ENCODE assay signal across 8 cellular contexts in genomic region chr12:53344487-53344823, GRCh38. TPM values are rescaled to one million over a fixed set of nuclear protein-coding genes. Genes with fewer than 3 reads are reported as not detected.
DNase-seq lines count a peak whose midpoint lies in the region; ATAC-seq, FAIRE-seq and TF ChIP-seq lines count a peak whose summit lies in the region.

No MANE protein-coding gene starts in this region.

- H3K4me2 ChIP-seq in HepG2 (ENCODE audit: low read depth, low read length) = peak overlapping the region; percentile 94

- no peaks in the 10 kb centered on the region for H3K36me3 Mint-ChIP-seq in activated CD4-positive, alpha-beta T cell treated with anti-CD3 and anti-CD28 coated beads, Interleukin-2, amount 10 ng/mL, durations not matched to agents 7 days and 5 days (ENCODE audit: low read depth)
- no peaks in the 10 kb centered on the region for H3K36me3 Mint-ChIP-seq in activated naive CD8-positive, alpha-beta T cell treated with anti-CD3 and anti-CD28 coated beads, Interleukin-2, amount 50 U/mL, for 24 hours (ENCODE audit: low read depth)

- H3K27ac ChIP-seq in HepG2 (ENCODE audit: extremely low read length, insufficient read depth, low read length) (no peak overlapping the region), thoracic aorta (peak overlapping the region in 1 of 2 donors; percentile 74), foreskin keratinocyte (no peak overlapping the region)

- POLR2A ChIA-PET in activated CD4-positive, alpha-beta T cell treated with anti-CD3 and anti-CD28 coated beads, Interleukin-2, amount 10 ng/mL, durations not matched to agents 7 days and 5 days (lab: Charles Lee) = no interaction called here
- POLR2A ChIA-PET in HepG2 (lab: Yijun Ruan, JAX) = interaction anchor here (0.9 to 2.5 kb wide), 9 partner anchors 20 to 156 kb away, joined by 3 to 23 read pairs (median 6); partner anchors contain the start of genes AAAS, PFDN5, PRR13 and SP1

- no peaks in the 10 kb centered on the region for H3K9me3 Mint-ChIP-seq in activated CD4-positive, alpha-beta T cell treated with anti-CD3 and anti-CD28 coated beads, Interleukin-2, amount 10 ng/mL, durations not matched to agents 7 days and 5 days
- H3K9me3 Mint-ChIP-seq in activated naive CD8-positive, alpha-beta T cell treated with anti-CD3 and anti-CD28 coated beads, Interleukin-2, amount 50 U/mL, for 24 hours = no peaks in the 10 kb centered on the region

- intact Hi-C loops in HepG2 (cut with micrococcal nuclease; ENCODE audit: unreplicated experiment) = no loop called here

- H3K4me1 ChIP-seq in HepG2 (ENCODE audit: insufficient read depth, low read length) (peaks cover 17% of the 10 kb centered on the region), thoracic aorta (ENCODE audit: control insufficient read depth in 1 of 2, low read depth in 2 of 2) (peaks cover 4 to 12% of the 10 kb centered on the region in 2 donors), foreskin keratinocyte (no peaks in the 10 kb centered on the region)

- H3K27me3 ChIP-seq in HepG2 (ENCODE audit: control insufficient read depth in 1 of 2, insufficient read depth in 2 of 2, low read length in 2 of 2) = peaks cover 1 to 30% of the 10 kb centered on the region in 2 experiments; a peak in 4 of 5 replicates
- no peaks in the 10 kb centered on the region for H3K27me3 ChIP-seq in thoracic aorta (replicated peaks; ENCODE audit: insufficient read depth)
- peaks cover 5% of the 10 kb centered on the region for H3K27me3 ChIP-seq in foreskin keratinocyte

- TF ChIP-seq CTCF in HepG2 (CRISPR knock-in tag; IDR thresholded peaks at IDR 0.05) (peak; percentile 10; the same call in 1 of the 2 replicates), thoracic aorta (IDR thresholded peaks at IDR 0.05) (no peak), foreskin keratinocyte (conservative IDR thresholded peaks at IDR 0.05) (no peak)

- 4% methylated on average over 5 of the region's 19 CpGs for WGBS in HepG2 (ENCODE audit: low lambda C conversion rate)

- H3K27ac Mint-ChIP-seq in activated CD4-positive, alpha-beta T cell treated with anti-CD3 and anti-CD28 coated beads, Interleukin-2, amount 10 ng/mL, durations not matched to agents 7 days and 5 days = peak overlapping the region; percentile 87
- no peak overlapping the region for H3K27ac Mint-ChIP-seq in activated naive CD8-positive, alpha-beta T cell treated with anti-CD3 and anti-CD28 coated beads, Interleukin-2, amount 50 U/mL, for 24 hours

- in situ Hi-C loops in HepG2 (cut with HindIII; ENCODE audit: extremely low pct_ligation_motif_present, low pct_unique_long_range_greater_than_20kb) = no loop called here

- H3K9me3 ChIP-seq in HepG2 (ENCODE audit: low read length) (no peaks in the 10 kb centered on the region), thoracic aorta (no peaks in the 10 kb centered on the region)

- no peaks in the 10 kb centered on the region for H4K20me1 ChIP-seq in HepG2 (ENCODE audit: insufficient read depth, low read length)

- peak overlapping the region in 2 of 3 experiments; percentile 79 to 82; a peak in 4 of 6 replicates for H3K4me3 ChIP-seq in HepG2 (replicated peaks in 1 of 3; ENCODE audit: insufficient read depth in 1 of 3, low read depth in 2 of 3, low read length in 3 of 3)
- peak overlapping the region; percentile 97 for H3K4me3 ChIP-seq in thoracic aorta

- H3K79me2 ChIP-seq in HepG2 (ENCODE audit: insufficient read depth, low read length) = no peaks in the 10 kb centered on the region

- ATAC-seq in activated naive CD8-positive, alpha-beta T cell treated with anti-CD3 and anti-CD28 coated beads, Interleukin-2, amount 50 U/mL, for 24 hours = no peak
- ATAC-seq in HepG2 (no peak; the same call in 2 of the 3 replicates), thoracic aorta (ENCODE audit: insufficient number of reproducible peaks, low FRiP score, low read depth) (no peak), foreskin keratinocyte (no peak)

- TF ChIP-seq EP300 in HepG2 (IDR thresholded peaks at IDR 0.05; ENCODE audit: low read depth in 2 of 2, low read length in 2 of 2) (no peak), HepG2 (CRISPR knock-in tag; IDR thresholded peaks at IDR 0.05; ENCODE audit: borderline replicate concordance) (no peak)

- BruUV-seq in HepG2 (replicated peaks; lab: Mats Ljungman, UMichigan) = no TSS peak

- no peak for FAIRE-seq in HepG2 (lab: Jason Lieb, UNC)

- no peaks in the 10 kb centered on the region for H3K36me3 ChIP-seq in HepG2 (replicated peaks in 1 of 2; ENCODE audit: control insufficient read depth in 1 of 2, insufficient read depth in 2 of 2, low read length in 2 of 2)
- no peaks in the 10 kb centered on the region for H3K36me3 ChIP-seq in thoracic aorta

- no peak overlapping the region for H3K9ac ChIP-seq in HepG2 (ENCODE audit: insufficient read depth, low read depth, low read length)

- CTCF ChIA-PET in activated CD4-positive, alpha-beta T cell treated with anti-CD3 and anti-CD28 coated beads, Interleukin-2, amount 10 ng/mL, durations not matched to agents 7 days and 5 days (lab: Charles Lee) = interaction anchor here (0.6 to 6.7 kb wide), 32 partner anchors 8 to 278 kb away, joined by 3 to 48 read pairs (median 5); partner anchors contain the start of genes AAAS, ITGB7, MYG1 and PFDN5
- CTCF ChIA-PET in HepG2 (lab: Yijun Ruan, JAX; ENCODE audit: low intra/inter-chr PET ratio, low total read pairs) = interaction anchor here (0.7 to 2.5 kb wide), 6 partner anchors 17 to 133 kb away, joined by 3 to 14 read pairs (median 5); no protein-coding TSS in a partner anchor

- no peak overlapping the region for H2AFZ ChIP-seq in HepG2 (ENCODE audit: low read length)

- TF ChIP-seq RAD21 in HepG2 (CRISPR knock-in tag; IDR thresholded peaks at IDR 0.05) = no peak

- H3K27me3 Mint-ChIP-seq in activated CD4-positive, alpha-beta T cell treated with anti-CD3 and anti-CD28 coated beads, Interleukin-2, amount 10 ng/mL, durations not matched to agents 7 days and 5 days = peaks cover 11% of the 10 kb centered on the region
- H3K27me3 Mint-ChIP-seq in activated naive CD8-positive, alpha-beta T cell treated with anti-CD3 and anti-CD28 coated beads, Interleukin-2, amount 50 U/mL, for 24 hours = peaks cover 10% of the 10 kb centered on the region

- peak overlapping the region; percentile 71 for H3K4me3 Mint-ChIP-seq in activated CD4-positive, alpha-beta T cell treated with anti-CD3 and anti-CD28 coated beads, Interleukin-2, amount 10 ng/mL, durations not matched to agents 7 days and 5 days
- H3K4me3 Mint-ChIP-seq in activated naive CD8-positive, alpha-beta T cell treated with anti-CD3 and anti-CD28 coated beads, Interleukin-2, amount 50 U/mL, for 24 hours = peak overlapping the region; percentile 57

- no peak for TF ChIP-seq POLR2A in HepG2 (IDR thresholded peaks at IDR 0.05; ENCODE audit: insufficient read depth in 1 of 2, low read depth in 2 of 2, low read length in 2 of 2)

- no peak for DNase-seq in activated CD4-positive, alpha-beta T cell treated with anti-CD3 and anti-CD28 coated beads, Interleukin-2, amount 10 ng/mL, durations not matched to agents 7 days and 5 days
- no peak for DNase-seq in activated CD4-positive, alpha-beta T cell treated with anti-CD3 and anti-CD28 coated beads for 4 hours
- no peak for DNase-seq in activated naive CD8-positive, alpha-beta T cell treated with anti-CD3 and anti-CD28 coated beads, Interleukin-2, amount 50 U/mL, for 24 hours
- DNase-seq in HepG2 (ENCODE audit: low spot score) (no peak), thoracic aorta (ENCODE audit: low spot score) (no peak), glomerular visceral epithelial cell (ENCODE audit: extremely low spot score) (no peak), DMS 273 treated with DMSO at 0.1 percent for 48 hours (lab: John Stamatoyannopoulos, UW) (no peak), foreskin keratinocyte (no peak)

- H3K4me1 Mint-ChIP-seq in activated CD4-positive, alpha-beta T cell treated with anti-CD3 and anti-CD28 coated beads, Interleukin-2, amount 10 ng/mL, durations not matched to agents 7 days and 5 days = peaks cover 21% of the 10 kb centered on the region
- H3K4me1 Mint-ChIP-seq in activated naive CD8-positive, alpha-beta T cell treated with anti-CD3 and anti-CD28 coated beads, Interleukin-2, amount 50 U/mL, for 24 hours = peaks cover 27% of the 10 kb centered on the region

RNA-seq across cellular contexts. Expression of gene SP7, which starts 8.3 kb away (rescaled TPM):
- total RNA-seq in activated CD4-positive, alpha-beta T cell treated with anti-CD3 and anti-CD28 coated beads, Interleukin-2, amount 10 ng/mL, durations not matched to agents 7 days and 5 days = not detected
- total RNA-seq in HepG2 (2016; rRNA removed; fragmentation: Illumina TruSeq; extraction: Trizol) = not detected in 2 replicates
- total RNA-seq in HepG2 (2016; cell fraction: cytosol; rRNA removed; fragmentation: Illumina TruSeq; extraction: Trizol; ENCODE audit: low read depth) = not detected in 2 replicates
- total RNA-seq in HepG2 (2016; cell fraction: insoluble cytoplasmic fraction; rRNA removed; fragmentation: Illumina TruSeq; extraction: Trizol) = not detected in 2 replicates
- total RNA-seq in HepG2 (2016; cell fraction: membrane; rRNA removed; fragmentation: Illumina TruSeq; extraction: Trizol) = not detected in 2 replicates
- not detected in 2 replicates for total RNA-seq in HepG2 (2016; cell fraction: nucleus; rRNA removed; fragmentation: Illumina TruSeq; extraction: Trizol)
- polyA plus RNA-seq in HepG2 (2011; rRNA removed) = not detected in 2 replicates
- polyA plus RNA-seq in HepG2 (2011; cell fraction: cytosol; rRNA removed) = not detected in 2 replicates
- not detected in 2 replicates for polyA plus RNA-seq in HepG2 (2011; cell fraction: nucleus; rRNA removed)
- not detected in 2 replicates for polyA plus RNA-seq in HepG2 (2012)
- not detected in 2 replicates for polyA plus RNA-seq in HepG2 (2016; cell fraction: cytosol; fragmentation: Illumina TruSeq; extraction: Trizol; ENCODE audit: low read depth)
- not detected in 2 replicates for polyA plus RNA-seq in HepG2 (2016; cell fraction: insoluble cytoplasmic fraction; fragmentation: Illumina TruSeq; extraction: Trizol; ENCODE audit: low read depth)
- not detected in 2 replicates for polyA plus RNA-seq in HepG2 (2016; cell fraction: membrane; fragmentation: Illumina TruSeq; extraction: Trizol; ENCODE audit: low read depth)
- not detected in 2 replicates for polyA plus RNA-seq in HepG2 (2016; cell fraction: nucleus; fragmentation: Illumina TruSeq; extraction: Trizol; ENCODE audit: insufficient read depth, low read depth)
- not detected in 2 replicates for polyA minus RNA-seq in HepG2 (2011; rRNA and poly(A)+ RNA removed; ENCODE audit: low replicate concordance)
- polyA minus RNA-seq in HepG2 (2011; cell fraction: cytosol; rRNA and poly(A)+ RNA removed) = not detected in 2 replicates
- polyA minus RNA-seq in HepG2 (2011; cell fraction: nucleus; rRNA and poly(A)+ RNA removed) = not detected in 2 replicates
- not detected for total RNA-seq in thoracic aorta
- total RNA-seq in foreskin keratinocyte = not detected in 2 replicates
- polyA plus RNA-seq in foreskin keratinocyte = not detected in 2 replicates

RNA-seq across cellular contexts. Expression of gene AAAS, which starts 23.0 kb away (rescaled TPM):
- total RNA-seq in activated CD4-positive, alpha-beta T cell treated with anti-CD3 and anti-CD28 coated beads, Interleukin-2, amount 10 ng/mL, durations not matched to agents 7 days and 5 days = 10 to 100 TPM; 59.1 to 63.0 TPM
- total RNA-seq in HepG2 (2016; rRNA removed; fragmentation: Illumina TruSeq; extraction: Trizol) (47.6 and 49.9 TPM in 2 replicates), thoracic aorta (10 to 100 TPM; 43.2 to 64.2 TPM), foreskin keratinocyte (55.8 and 58.5 TPM in 2 replicates)
- 6.3 and 7.4 TPM in 2 replicates for total RNA-seq in HepG2 (2016; cell fraction: cytosol; rRNA removed; fragmentation: Illumina TruSeq; extraction: Trizol; ENCODE audit: low read depth)
- total RNA-seq in HepG2 (2016; cell fraction: insoluble cytoplasmic fraction; rRNA removed; fragmentation: Illumina TruSeq; extraction: Trizol) = 49.9 and 52.5 TPM in 2 replicates
- 10.6 and 11.1 TPM in 2 replicates for total RNA-seq in HepG2 (2016; cell fraction: membrane; rRNA removed; fragmentation: Illumina TruSeq; extraction: Trizol)
- total RNA-seq in HepG2 (2016; cell fraction: nucleus; rRNA removed; fragmentation: Illumina TruSeq; extraction: Trizol) = 41.2 and 46.6 TPM in 2 replicates
- polyA plus RNA-seq in HepG2 (2011; rRNA removed) (52.0 and 54.0 TPM in 2 replicates), foreskin keratinocyte (58.8 and 62.8 TPM in 2 replicates)
- 37.5 and 46.8 TPM in 2 replicates for polyA plus RNA-seq in HepG2 (2011; cell fraction: cytosol; rRNA removed)
- polyA plus RNA-seq in HepG2 (2011; cell fraction: nucleus; rRNA removed) = 182 and 197 TPM in 2 replicates
- polyA plus RNA-seq in HepG2 (2012) = 40.1 and 43.3 TPM in 2 replicates
- polyA plus RNA-seq in HepG2 (2016; cell fraction: cytosol; fragmentation: Illumina TruSeq; extraction: Trizol; ENCODE audit: low read depth) = 6.0 and 6.9 TPM in 2 replicates
- polyA plus RNA-seq in HepG2 (2016; cell fraction: insoluble cytoplasmic fraction; fragmentation: Illumina TruSeq; extraction: Trizol; ENCODE audit: low read depth) = 54.2 and 64.7 TPM in 2 replicates
- polyA plus RNA-seq in HepG2 (2016; cell fraction: membrane; fragmentation: Illumina TruSeq; extraction: Trizol; ENCODE audit: low read depth) = 9.0 and 9.4 TPM in 2 replicates
- 70.0 and 70.8 TPM in 2 replicates for polyA plus RNA-seq in HepG2 (2016; cell fraction: nucleus; fragmentation: Illumina TruSeq; extraction: Trizol; ENCODE audit: insufficient read depth, low read depth)
- polyA minus RNA-seq in HepG2 (2011; rRNA and poly(A)+ RNA removed; ENCODE audit: low replicate concordance) = 115 and 225 TPM in 2 replicates
- polyA minus RNA-seq in HepG2 (2011; cell fraction: cytosol; rRNA and poly(A)+ RNA removed) = 21.9 and 28.0 TPM in 2 replicates
- 39.3 and 48.9 TPM in 2 replicates for polyA minus RNA-seq in HepG2 (2011; cell fraction: nucleus; rRNA and poly(A)+ RNA removed)

RNA-seq across cellular contexts. Expression of gene SP1, which starts 35.5 kb away (rescaled TPM):
- 10 to 100 TPM; 94.8 to 99.3 TPM for total RNA-seq in activated CD4-positive, alpha-beta T cell treated with anti-CD3 and anti-CD28 coated beads, Interleukin-2, amount 10 ng/mL, durations not matched to agents 7 days and 5 days
- total RNA-seq in HepG2 (2016; rRNA removed; fragmentation: Illumina TruSeq; extraction: Trizol) (27.5 and 46.7 TPM in 2 replicates), thoracic aorta (10 to 100 TPM; 50.9 to 65.6 TPM), foreskin keratinocyte (44.7 and 45.3 TPM in 2 replicates)
- 3.0 and 3.4 TPM in 2 replicates for total RNA-seq in HepG2 (2016; cell fraction: cytosol; rRNA removed; fragmentation: Illumina TruSeq; extraction: Trizol; ENCODE audit: low read depth)
- 29.7 and 40.6 TPM in 2 replicates for total RNA-seq in HepG2 (2016; cell fraction: insoluble cytoplasmic fraction; rRNA removed; fragmentation: Illumina TruSeq; extraction: Trizol)
- 13.8 and 14.7 TPM in 2 replicates for total RNA-seq in HepG2 (2016; cell fraction: membrane; rRNA removed; fragmentation: Illumina TruSeq; extraction: Trizol)
- 23.5 and 24.3 TPM in 2 replicates for total RNA-seq in HepG2 (2016; cell fraction: nucleus; rRNA removed; fragmentation: Illumina TruSeq; extraction: Trizol)
- polyA plus RNA-seq in HepG2 (2011; rRNA removed) (26.5 and 27.3 TPM in 2 replicates), foreskin keratinocyte (7.2 and 8.4 TPM in 2 replicates)
- 18.2 TPM in 2 replicates for polyA plus RNA-seq in HepG2 (2011; cell fraction: cytosol; rRNA removed)
- 30.1 and 31.9 TPM in 2 replicates for polyA plus RNA-seq in HepG2 (2011; cell fraction: nucleus; rRNA removed)
- 14.7 and 15.8 TPM in 2 replicates for polyA plus RNA-seq in HepG2 (2012)
- polyA plus RNA-seq in HepG2 (2016; cell fraction: cytosol; fragmentation: Illumina TruSeq; extraction: Trizol; ENCODE audit: low read depth) = 0.63 and 0.79 TPM in 2 replicates
- polyA plus RNA-seq in HepG2 (2016; cell fraction: insoluble cytoplasmic fraction; fragmentation: Illumina TruSeq; extraction: Trizol; ENCODE audit: low read depth) = 22.5 and 22.9 TPM in 2 replicates
- polyA plus RNA-seq in HepG2 (2016; cell fraction: membrane; fragmentation: Illumina TruSeq; extraction: Trizol; ENCODE audit: low read depth) = 2.7 and 3.3 TPM in 2 replicates
- polyA plus RNA-seq in HepG2 (2016; cell fraction: nucleus; fragmentation: Illumina TruSeq; extraction: Trizol; ENCODE audit: insufficient read depth, low read depth) = 25.6 and 29.7 TPM in 2 replicates
- polyA minus RNA-seq in HepG2 (2011; rRNA and poly(A)+ RNA removed; ENCODE audit: low replicate concordance) = 128 and 335 TPM in 2 replicates
- 38.1 and 39.5 TPM in 2 replicates for polyA minus RNA-seq in HepG2 (2011; cell fraction: cytosol; rRNA and poly(A)+ RNA removed)
- 31.4 and 32.7 TPM in 2 replicates for polyA minus RNA-seq in HepG2 (2011; cell fraction: nucleus; rRNA and poly(A)+ RNA removed)

RNA-seq across cellular contexts. Expression of gene MYG1, which starts 45.0 kb away (rescaled TPM):
- total RNA-seq in activated CD4-positive, alpha-beta T cell treated with anti-CD3 and anti-CD28 coated beads, Interleukin-2, amount 10 ng/mL, durations not matched to agents 7 days and 5 days = 10 to 100 TPM; 47.9 to 56.4 TPM
- total RNA-seq in HepG2 (2016; rRNA removed; fragmentation: Illumina TruSeq; extraction: Trizol) = 58.0 and 62.6 TPM in 2 replicates
- total RNA-seq in HepG2 (2016; cell fraction: cytosol; rRNA removed; fragmentation: Illumina TruSeq; extraction: Trizol; ENCODE audit: low read depth) = 35.2 and 36.5 TPM in 2 replicates
- total RNA-seq in HepG2 (2016; cell fraction: insoluble cytoplasmic fraction; rRNA removed; fragmentation: Illumina TruSeq; extraction: Trizol) = 58.1 and 59.2 TPM in 2 replicates
- 45.1 and 51.7 TPM in 2 replicates for total RNA-seq in HepG2 (2016; cell fraction: membrane; rRNA removed; fragmentation: Illumina TruSeq; extraction: Trizol)
- total RNA-seq in HepG2 (2016; cell fraction: nucleus; rRNA removed; fragmentation: Illumina TruSeq; extraction: Trizol) = 28.7 and 35.7 TPM in 2 replicates
- 38.6 and 40.7 TPM in 2 replicates for polyA plus RNA-seq in HepG2 (2011; rRNA removed)
- 42.9 and 57.6 TPM in 2 replicates for polyA plus RNA-seq in HepG2 (2011; cell fraction: cytosol; rRNA removed)
- polyA plus RNA-seq in HepG2 (2011; cell fraction: nucleus; rRNA removed) = 32.2 and 36.0 TPM in 2 replicates
- 21.3 and 34.6 TPM in 2 replicates for polyA plus RNA-seq in HepG2 (2012)
- polyA plus RNA-seq in HepG2 (2016; cell fraction: cytosol; fragmentation: Illumina TruSeq; extraction: Trizol; ENCODE audit: low read depth) = 38.0 and 47.5 TPM in 2 replicates
- 49.2 and 59.1 TPM in 2 replicates for polyA plus RNA-seq in HepG2 (2016; cell fraction: insoluble cytoplasmic fraction; fragmentation: Illumina TruSeq; extraction: Trizol; ENCODE audit: low read depth)
- 39.2 and 41.9 TPM in 2 replicates for polyA plus RNA-seq in HepG2 (2016; cell fraction: membrane; fragmentation: Illumina TruSeq; extraction: Trizol; ENCODE audit: low read depth)
- 54.0 and 73.0 TPM in 2 replicates for polyA plus RNA-seq in HepG2 (2016; cell fraction: nucleus; fragmentation: Illumina TruSeq; extraction: Trizol; ENCODE audit: insufficient read depth, low read depth)
- polyA minus RNA-seq in HepG2 (2011; rRNA and poly(A)+ RNA removed; ENCODE audit: low replicate concordance) = 43.6 and 97.4 TPM in 2 replicates
- 15.0 and 19.7 TPM in 2 replicates for polyA minus RNA-seq in HepG2 (2011; cell fraction: cytosol; rRNA and poly(A)+ RNA removed)
- polyA minus RNA-seq in HepG2 (2011; cell fraction: nucleus; rRNA and poly(A)+ RNA removed) = 8.8 and 14.4 TPM in 2 replicates
- total RNA-seq in thoracic aorta = 10 to 100 TPM; 23.4 to 49.4 TPM
- total RNA-seq in foreskin keratinocyte = 65.7 and 66.0 TPM in 2 replicates
- 67.4 and 75.2 TPM in 2 replicates for polyA plus RNA-seq in foreskin keratinocyte

RNA-seq across cellular contexts. Expression of gene PFDN5, which starts 49.1 kb away (rescaled TPM):
- total RNA-seq in activated CD4-positive, alpha-beta T cell treated with anti-CD3 and anti-CD28 coated beads, Interleukin-2, amount 10 ng/mL, durations not matched to agents 7 days and 5 days = 100 to 1,000 TPM; 305 to 335 TPM
- total RNA-seq in HepG2 (2016; rRNA removed; fragmentation: Illumina TruSeq; extraction: Trizol) (462 and 578 TPM in 2 replicates), thoracic aorta (100 to 1,000 TPM; 305 to 445 TPM), foreskin keratinocyte (413 and 428 TPM in 2 replicates)
- 461 and 472 TPM in 2 replicates for total RNA-seq in HepG2 (2016; cell fraction: cytosol; rRNA removed; fragmentation: Illumina TruSeq; extraction: Trizol; ENCODE audit: low read depth)
- 478 and 604 TPM in 2 replicates for total RNA-seq in HepG2 (2016; cell fraction: insoluble cytoplasmic fraction; rRNA removed; fragmentation: Illumina TruSeq; extraction: Trizol)
- total RNA-seq in HepG2 (2016; cell fraction: membrane; rRNA removed; fragmentation: Illumina TruSeq; extraction: Trizol) = 502 and 534 TPM in 2 replicates
- 239 and 246 TPM in 2 replicates for total RNA-seq in HepG2 (2016; cell fraction: nucleus; rRNA removed; fragmentation: Illumina TruSeq; extraction: Trizol)
- polyA plus RNA-seq in HepG2 (2011; rRNA removed) (440 and 449 TPM in 2 replicates), foreskin keratinocyte (615 and 639 TPM in 2 replicates)
- polyA plus RNA-seq in HepG2 (2011; cell fraction: cytosol; rRNA removed) = 513 and 623 TPM in 2 replicates
- polyA plus RNA-seq in HepG2 (2011; cell fraction: nucleus; rRNA removed) = 505 and 601 TPM in 2 replicates
- polyA plus RNA-seq in HepG2 (2012) = 398 and 423 TPM in 2 replicates
- 472 and 500 TPM in 2 replicates for polyA plus RNA-seq in HepG2 (2016; cell fraction: cytosol; fragmentation: Illumina TruSeq; extraction: Trizol; ENCODE audit: low read depth)
- 484 and 533 TPM in 2 replicates for polyA plus RNA-seq in HepG2 (2016; cell fraction: insoluble cytoplasmic fraction; fragmentation: Illumina TruSeq; extraction: Trizol; ENCODE audit: low read depth)
- polyA plus RNA-seq in HepG2 (2016; cell fraction: membrane; fragmentation: Illumina TruSeq; extraction: Trizol; ENCODE audit: low read depth) = 441 and 460 TPM in 2 replicates
- 433 and 469 TPM in 2 replicates for polyA plus RNA-seq in HepG2 (2016; cell fraction: nucleus; fragmentation: Illumina TruSeq; extraction: Trizol; ENCODE audit: insufficient read depth, low read depth)
- 90.5 and 285 TPM in 2 replicates for polyA minus RNA-seq in HepG2 (2011; rRNA and poly(A)+ RNA removed; ENCODE audit: low replicate concordance)
- polyA minus RNA-seq in HepG2 (2011; cell fraction: cytosol; rRNA and poly(A)+ RNA removed) = 52.1 and 57.1 TPM in 2 replicates
- polyA minus RNA-seq in HepG2 (2011; cell fraction: nucleus; rRNA and poly(A)+ RNA removed) = 96.6 and 129 TPM in 2 replicates
